21 cellular contexts compared by ENCODE assay signal in the genomic region with DNA sequence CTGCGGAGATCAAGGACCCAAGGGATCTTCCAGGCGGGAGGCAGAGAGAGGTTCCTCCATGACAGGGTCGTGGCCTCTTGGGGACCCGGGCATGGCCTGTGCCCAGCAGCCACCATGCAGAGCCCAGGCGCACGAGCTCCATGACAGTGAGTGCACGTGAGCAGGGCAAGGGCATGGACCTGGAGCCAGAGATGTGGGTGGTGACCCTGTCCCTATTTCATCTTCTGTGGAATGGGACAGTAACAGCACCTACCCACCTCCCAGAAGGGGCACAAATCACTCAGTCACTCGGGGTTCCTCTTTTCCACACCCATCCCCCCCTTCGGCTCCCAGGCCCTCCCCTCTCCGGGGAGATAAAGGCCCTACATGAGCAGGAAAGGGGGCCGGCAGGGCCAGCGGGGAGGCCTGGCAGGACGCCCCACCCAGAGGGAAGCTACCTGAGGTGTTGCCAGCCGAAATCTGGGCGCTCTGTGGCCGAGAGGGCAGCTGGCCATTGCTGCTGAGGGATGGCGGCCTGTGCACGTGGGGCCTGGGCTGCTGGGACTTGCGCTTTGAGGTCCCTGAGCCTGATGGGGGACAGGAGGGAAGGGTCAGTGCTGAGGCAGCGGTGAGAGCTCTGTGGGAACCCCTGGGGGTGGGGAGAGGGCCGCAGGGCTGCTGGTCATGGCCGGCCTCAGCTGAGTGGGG. TPM values are rescaled to one million over a fixed set of nuclear protein-coding genes. Genes with fewer than 3 reads are reported as not detected.
DNase-seq lines count a peak whose midpoint lies in the region; ATAC-seq, FAIRE-seq and TF ChIP-seq lines count a peak whose summit lies in the region.
"Had no signal": no experiment of that assay in that cellular context is flagged by ENCODE, and none has a peak within 500 bp of the region (broad histone marks: within the 10 kb centered on the region; RNA-seq: fewer than 3 reads in every experiment).

No MANE protein-coding gene starts in this region.

- peaks cover 5% of the 10 kb centered on the region for H3K27me3 Mint-ChIP-seq in activated naive CD4-positive, alpha-beta T cell treated with anti-CD3 and anti-CD28 coated beads, Interleukin-2, amount 10 ng/mL, durations not matched to agents 7 days and 5 days
- H3K27me3 Mint-ChIP-seq: activated naive CD4-positive, alpha-beta T cell treated with anti-CD3 and anti-CD28 coated beads, Interleukin-2, amount 50 U/mL, for 24 hours had no signal

- POLR2A ChIA-PET in GM12878 (lab: Charles Lee): interaction anchor here (0.6 to 17.9 kb wide), 4 partner anchors 13 to 272 kb away, joined by 3 to 427 read pairs (median 43); partner anchors contain the start of gene UBALD2

- H3K4me2 ChIP-seq in GM12878 (ENCODE audit: control insufficient read depth, insufficient read depth): no peak overlapping the region
- no peak overlapping the region for H3K4me2 ChIP-seq in trophoblast cell (ENCODE audit: low read length)

- CTCF ChIA-PET in activated naive CD4-positive, alpha-beta T cell treated with anti-CD3 and anti-CD28 coated beads, Interleukin-2, amount 10 ng/mL, durations not matched to agents 7 days and 5 days (lab: Charles Lee): interaction anchor here (0.7 to 4.5 kb wide), 6 partner anchors 30 to 156 kb away, joined by 3 to 26 read pairs (median 4); no protein-coding TSS in a partner anchor
- CTCF ChIA-PET in GM12878 (lab: Yijun Ruan, JAX): interaction anchor here (0.6 to 10.6 kb wide), 7 partner anchors 24 to 337 kb away, joined by 3 to 160 read pairs (median 4); no protein-coding TSS in a partner anchor

- peak overlapping the region; percentile 32 for H4K8ac ChIP-seq in trophoblast cell (ENCODE audit: low read depth, low read length)

- H2AFZ ChIP-seq in GM12878 (ENCODE audit: control insufficient read depth, low read depth, low read length) (no peak overlapping the region), trophoblast cell (ENCODE audit: insufficient read depth, low read length, poor library complexity) (no peak overlapping the region)

- H2BK12ac ChIP-seq in trophoblast cell (ENCODE audit: low read length): peak overlapping the region; percentile 4

- H3K9me3 ChIP-seq in GM12878 (replicated peaks; ENCODE audit: control insufficient read depth, insufficient read depth, low read length) (no peaks in the 10 kb centered on the region), trophoblast cell (ENCODE audit: insufficient read depth, low read depth, low read length) (no peaks in the 10 kb centered on the region)
- H3K9me3 ChIP-seq: body of pancreas, left ventricle myocardium inferior, mucosa of descending colon, tibial nerve had no signal

- TF ChIP-seq CTCF in GM12878 (IDR thresholded peaks at IDR 0.05 in 2 of 3, conservative IDR thresholded peaks at IDR 0.05 in 1 of 3; ENCODE audit: control insufficient read depth in 2 of 3, extremely low read depth in 1 of 3, insufficient read depth in 1 of 3, low read depth in 3 of 3, low read length in 3 of 3): no peak

- ATAC-seq in GM12878 (no peak), GM18517 (IDR thresholded peaks at IDR 0.05; ENCODE audit: unreplicated experiment) (no peak), GM21723 (IDR thresholded peaks at IDR 0.05; ENCODE audit: unreplicated experiment) (no peak), GM21526 (IDR thresholded peaks at IDR 0.05; ENCODE audit: low FRiP score, unreplicated experiment) (no peak)
- ATAC-seq: body of pancreas, mucosa of descending colon had no signal

- H3K36me3 ChIP-seq in GM12878 (ENCODE audit: control insufficient read depth in 2 of 2, insufficient read depth in 2 of 2, low read length in 1 of 2) (no peaks in the 10 kb centered on the region; a peak in 1 of 4 replicates), trophoblast cell (ENCODE audit: control insufficient read depth in 1 of 2, insufficient read depth in 2 of 2, low read length in 2 of 2) (peaks cover 4 to 7% of the 10 kb centered on the region in 2 experiments)

- H3K9me3 Mint-ChIP-seq in activated naive CD4-positive, alpha-beta T cell treated with anti-CD3 and anti-CD28 coated beads, Interleukin-2, amount 10 ng/mL, durations not matched to agents 7 days and 5 days: no peaks in the 10 kb centered on the region
- H3K9me3 Mint-ChIP-seq: activated naive CD4-positive, alpha-beta T cell treated with anti-CD3 and anti-CD28 coated beads, Interleukin-2, amount 50 U/mL, for 24 hours; H9 had no signal

- H3K27ac Mint-ChIP-seq in activated naive CD4-positive, alpha-beta T cell treated with anti-CD3 and anti-CD28 coated beads, Interleukin-2, amount 10 ng/mL, durations not matched to agents 7 days and 5 days: peak overlapping the region; percentile 64
- H3K27ac Mint-ChIP-seq: H9 had no signal

- peak overlapping the region; percentile 69 for H3K14ac ChIP-seq in trophoblast cell (ENCODE audit: low read length)

- H2BK5ac ChIP-seq in trophoblast cell (ENCODE audit: low read depth, low read length, poor library complexity): peak overlapping the region; percentile 25

- peak overlapping the region; percentile 81 for H4K91ac ChIP-seq in trophoblast cell (ENCODE audit: low read depth, low read length)

- H3K79me2 ChIP-seq in GM12878 (ENCODE audit: control insufficient read depth, insufficient read depth, low read length): peaks cover 19% of the 10 kb centered on the region
- H3K79me2 ChIP-seq in trophoblast cell (ENCODE audit: control insufficient read depth, insufficient read depth, low read length, poor library complexity): no peaks in the 10 kb centered on the region

- H2BK120ac ChIP-seq in trophoblast cell (ENCODE audit: insufficient read depth, low read length, poor library complexity): peak overlapping the region; percentile 79

- H3K4me1 Mint-ChIP-seq in activated naive CD4-positive, alpha-beta T cell treated with anti-CD3 and anti-CD28 coated beads, Interleukin-2, amount 10 ng/mL, durations not matched to agents 7 days and 5 days: peaks cover 52% of the 10 kb centered on the region

- TF ChIP-seq EP300 in GM12878 (IDR thresholded peaks at IDR 0.05; ENCODE audit: borderline replicate concordance in 1 of 2, control insufficient read depth in 1 of 2, low read depth in 2 of 2, low read length in 2 of 2): no peak

- in situ Hi-C loops in GM12878 (cut with MboI): no loop called here

- H4K12ac ChIP-seq in trophoblast cell (ENCODE audit: low read depth, low read length): no peak overlapping the region

- no peaks in the 10 kb centered on the region for H4K20me1 ChIP-seq in GM12878 (ENCODE audit: control insufficient read depth, insufficient read depth)

- no peak overlapping the region for H3K4me3 ChIP-seq in GM12878
- no peak overlapping the region for H3K4me3 ChIP-seq in trophoblast cell (ENCODE audit: low read depth, low read length)
- H3K4me3 ChIP-seq: body of pancreas, left ventricle myocardium inferior, mucosa of descending colon, SJSA1, tibial nerve had no signal

- peaks cover 31% of the 10 kb centered on the region for H3K4me1 ChIP-seq in GM12878 (ENCODE audit: control insufficient read depth, insufficient read depth, low read length)
- peaks cover 23 to 40% of the 10 kb centered on the region in 2 experiments for H3K4me1 ChIP-seq in trophoblast cell (ENCODE audit: control insufficient read depth in 1 of 2, insufficient read depth in 2 of 2, low read length in 2 of 2)

- no TSS peak for BruUV-seq in GM12878 (replicated peaks; lab: Mats Ljungman, UMichigan)

- no peak overlapping the region for H3K23ac ChIP-seq in trophoblast cell (ENCODE audit: low read length)

- peaks cover 19% of the 10 kb centered on the region for H3K79me1 ChIP-seq in trophoblast cell (ENCODE audit: low read length)

- intact Hi-C loops in GM12878 (cut with micrococcal nuclease; ENCODE audit: unreplicated experiment): no loop called here

- peaks cover 13% of the 10 kb centered on the region for H3K36me3 Mint-ChIP-seq in activated naive CD4-positive, alpha-beta T cell treated with anti-CD3 and anti-CD28 coated beads, Interleukin-2, amount 10 ng/mL, durations not matched to agents 7 days and 5 days
- H3K36me3 Mint-ChIP-seq: activated naive CD4-positive, alpha-beta T cell treated with anti-CD3 and anti-CD28 coated beads, Interleukin-2, amount 50 U/mL, for 24 hours had no signal

- RAD21 ChIA-PET in GM12878 (lab: Charles Lee; ENCODE audit: unreplicated experiment): interaction anchor here (0.6 to 18.5 kb wide), 5 partner anchors 9 to 152 kb away, joined by 3 to 419 read pairs (median 46); partner anchors contain the start of gene UBALD2

- H3K4me3 Mint-ChIP-seq in activated naive CD4-positive, alpha-beta T cell treated with anti-CD3 and anti-CD28 coated beads, Interleukin-2, amount 10 ng/mL, durations not matched to agents 7 days and 5 days: no peak overlapping the region
- H3K4me3 Mint-ChIP-seq: activated naive CD4-positive, alpha-beta T cell treated with anti-CD3 and anti-CD28 coated beads, Interleukin-2, amount 50 U/mL, for 24 hours; H9 had no signal

- no peak for TF ChIP-seq RAD21 in GM12878 (IDR thresholded peaks at IDR 0.05; ENCODE audit: insufficient read depth, low read depth, low read length)

- H3K27ac ChIP-seq in GM12878 (ENCODE audit: control insufficient read depth, insufficient read depth): no peak overlapping the region
- no peak overlapping the region for H3K27ac ChIP-seq in trophoblast cell (ENCODE audit: low read depth, low read length)
- H3K27ac ChIP-seq: body of pancreas, left ventricle myocardium inferior, SJSA1 had no signal

- H3K9ac ChIP-seq in GM12878 (ENCODE audit: control insufficient read depth, insufficient read depth, low read length) (no peak overlapping the region), trophoblast cell (ENCODE audit: low read length) (no peak overlapping the region)

- H3K27me3 ChIP-seq in GM12878 (replicated peaks in 1 of 2; ENCODE audit: control insufficient read depth in 2 of 2, insufficient read depth in 2 of 2, low read length in 1 of 2) (no peaks in the 10 kb centered on the region), trophoblast cell (ENCODE audit: insufficient read depth, low read length) (no peaks in the 10 kb centered on the region)
- H3K27me3 ChIP-seq: body of pancreas, SJSA1, tibial nerve had no signal

- SMC1A ChIA-PET in GM12878 (lab: Charles Lee; ENCODE audit: uncharacterized antibody, unreplicated experiment): interaction anchor here (0.9 to 10.2 kb wide), 7 partner anchors 14 to 256 kb away, joined by 3 to 152 read pairs (median 12); partner anchors contain the start of gene UBALD2

- TF ChIP-seq POLR2A in GM12892 (IDR thresholded peaks at IDR 0.05; ENCODE audit: low read depth, low read length) (no peak), GM12878 (IDR thresholded peaks at IDR 0.05; ENCODE audit: low read depth, low read length) (peak; percentile 11; the same call in 1 of the 2 replicates)

- FAIRE-seq in GM12892 (lab: Jason Lieb, UNC) (peak; percentile 67), GM12878 (lab: Jason Lieb, UNC) (no peak)

- peak overlapping the region; percentile 50 for H3K18ac ChIP-seq in trophoblast cell (ENCODE audit: low read length)

- H3K4ac ChIP-seq in trophoblast cell (ENCODE audit: low read depth, low read length): peak overlapping the region; percentile 16

- peak overlapping the region; percentile 85 for H2AK5ac ChIP-seq in trophoblast cell (ENCODE audit: low read length)

- 60% methylated on average over 22 of the region's 22 CpGs for WGBS in GM12878 (ENCODE audit: insufficient coverage, insufficient replicate concordance, low lambda C conversion rate, missing lambda C conversion rate)
- no CpG with 5 or more reads among the region's 22 CpGs for WGBS in trophoblast cell (ENCODE audit: extremely low coverage, insufficient coverage, insufficient read length)

- peak; percentile 38 for DNase-seq in activated naive CD4-positive, alpha-beta T cell treated with anti-CD3 and anti-CD28 coated beads, Interleukin-2, amount 10 ng/mL, durations not matched to agents 7 days and 5 days
- DNase-seq in activated naive CD4-positive, alpha-beta T cell treated with anti-CD3 and anti-CD28 coated beads, Interleukin-2, amount 50 U/mL, for 16 hours: no peak
- DNase-seq in GM12892 (ENCODE audit: insufficient read length) (no peak), GM12878 (ENCODE audit: low read depth, low spot score) (no peak), trophoblast cell (no peak)
- DNase-seq: activated CD4-positive, CD25-positive, alpha-beta regulatory T cell; body of pancreas; COR-L47; H9; left ventricle myocardium inferior; NCI-H1436; NCI-H2171 treated with DMSO at 0.1 percent for 48 hours; NCI-H748 treated with DMSO at 0.1 percent for 48 hours; T-helper 9 cell had no signal

RNA-seq across cellular contexts. Expression of gene UBALD2, which starts 10.4 kb away (rescaled TPM):
- 48.7 TPM for polyA plus RNA-seq in GM12892 (2012; ENCODE audit: missing spikeins)
- total RNA-seq in GM12878 (2013; cell fraction: nucleolus; rRNA removed): 10.7 and 18.0 TPM in 2 replicates
- total RNA-seq in GM12878 (2014; rRNA removed): 54.7 and 63.4 TPM in 2 replicates
- total RNA-seq in GM12878 (2014; rRNA removed; fragmentation: Illumina TruSeq; extraction: Trizol): 12.3 and 17.1 TPM in 2 replicates
- total RNA-seq in GM12878 (2021): 130 and 132 TPM in 2 replicates
- 44.7 TPM for polyA plus RNA-seq in GM12878 (2011; ENCODE audit: low read depth)
- polyA plus RNA-seq in GM12878 (2011; rRNA removed): 50.3 and 165 TPM in 2 replicates
- polyA plus RNA-seq in GM12878 (2011; cell fraction: cytosol; rRNA removed): 54.9 and 77.4 TPM in 2 replicates
- 56.6 and 64.5 TPM in 2 replicates for polyA plus RNA-seq in GM12878 (2011; cell fraction: nucleus; rRNA removed)
- polyA plus RNA-seq in GM12878 (2012): 98.6 and 132 TPM in 2 replicates
- polyA plus RNA-seq in GM12878 (2014; fragmentation: Illumina TruSeq; extraction: Trizol): 12.1 and 24.0 TPM in 2 replicates
- 10 to 100 TPM in 1 of 2 experiments, 1 to 10 TPM in 1; 4.4 to 16.4 TPM for polyA plus RNA-seq in GM12878 (2014; fragmentation: Nextera tagmentation; extraction: Ambion mirVana)
- polyA plus RNA-seq in GM12878 (2014; rRNA removed): 66.4 and 81.1 TPM in 2 replicates
- polyA plus RNA-seq in GM12878 (2016; fragmentation: Nextera tagmentation; extraction: Ambion mirVana): 1 to 10 TPM; 2.8 TPM
- polyA minus RNA-seq in GM12878 (2011; rRNA and poly(A)+ RNA removed): 24.4 and 40.4 TPM in 2 replicates
- polyA minus RNA-seq in GM12878 (2011; cell fraction: cytosol; rRNA and poly(A)+ RNA removed): 55.5 and 60.7 TPM in 2 replicates
- polyA minus RNA-seq in GM12878 (2011; cell fraction: nucleus; rRNA and poly(A)+ RNA removed): 18.3 and 30.3 TPM in 2 replicates
- polyA plus RNA-seq in trophoblast cell (2013): 277 and 287 TPM in 2 replicates

RNA-seq across cellular contexts. Expression of gene QRICH2, which starts 32.6 kb away (rescaled TPM):
- 0.42 TPM for polyA plus RNA-seq in GM12892 (2012; ENCODE audit: missing spikeins)
- total RNA-seq in GM12878 (2013; cell fraction: nucleolus; rRNA removed): 1.3 and 1.8 TPM in 2 replicates
- 0.23 and 0.27 TPM in 2 replicates for total RNA-seq in GM12878 (2014; rRNA removed)
- total RNA-seq in GM12878 (2014; rRNA removed; fragmentation: Illumina TruSeq; extraction: Trizol): 0.18 and 0.27 TPM in 2 replicates
- total RNA-seq in GM12878 (2021): 0.35 and 0.72 TPM in 2 replicates
- polyA plus RNA-seq in GM12878 (2011; ENCODE audit: low read depth): 0.17 TPM
- 0.07 and 0.15 TPM in 2 replicates for polyA plus RNA-seq in GM12878 (2011; rRNA removed)
- 0.22 and 0.28 TPM in 2 replicates for polyA plus RNA-seq in GM12878 (2011; cell fraction: cytosol; rRNA removed)
- polyA plus RNA-seq in GM12878 (2011; cell fraction: nucleus; rRNA removed): 0.73 and 0.76 TPM in 2 replicates
- polyA plus RNA-seq in GM12878 (2012): 0.27 and 0.32 TPM in 2 replicates
- 0.12 TPM in 1 of 2 replicates, not detected in the other for polyA plus RNA-seq in GM12878 (2014; fragmentation: Illumina TruSeq; extraction: Trizol)
- under 1 TPM; 0.04 to 0.05 TPM for polyA plus RNA-seq in GM12878 (2014; fragmentation: Nextera tagmentation; extraction: Ambion mirVana)
- polyA plus RNA-seq in GM12878 (2014; rRNA removed): 0.44 and 0.58 TPM in 2 replicates
- under 1 TPM; 0.51 to 0.54 TPM for polyA plus RNA-seq in GM12878 (2016; fragmentation: Nextera tagmentation; extraction: Ambion mirVana)
- polyA minus RNA-seq in GM12878 (2011; rRNA and poly(A)+ RNA removed): 1.4 and 1.8 TPM in 2 replicates
- polyA minus RNA-seq in GM12878 (2011; cell fraction: cytosol; rRNA and poly(A)+ RNA removed): 0.31 TPM in 1 of 2 replicates, not detected in the other
- 0.36 and 1.1 TPM in 2 replicates for polyA minus RNA-seq in GM12878 (2011; cell fraction: nucleus; rRNA and poly(A)+ RNA removed)
- polyA plus RNA-seq in trophoblast cell (2013): 0.69 and 1.00 TPM in 2 replicates

RNA-seq across cellular contexts. Expression of gene RNF157, which starts 35.2 kb away (rescaled TPM):
- 4.6 TPM for polyA plus RNA-seq in GM12892 (2012; ENCODE audit: missing spikeins)
- total RNA-seq in GM12878 (2013; cell fraction: nucleolus; rRNA removed): 1.4 and 2.8 TPM in 2 replicates
- 9.7 and 10.4 TPM in 2 replicates for total RNA-seq in GM12878 (2014; rRNA removed)
- total RNA-seq in GM12878 (2014; rRNA removed; fragmentation: Illumina TruSeq; extraction: Trizol): 10.4 and 11.8 TPM in 2 replicates
- total RNA-seq in GM12878 (2021): 14.8 and 17.9 TPM in 2 replicates
- polyA plus RNA-seq in GM12878 (2011; ENCODE audit: low read depth): 5.8 TPM
- 6.0 and 7.3 TPM in 2 replicates for polyA plus RNA-seq in GM12878 (2011; rRNA removed)
- 7.3 and 8.6 TPM in 2 replicates for polyA plus RNA-seq in GM12878 (2011; cell fraction: cytosol; rRNA removed)
- polyA plus RNA-seq in GM12878 (2011; cell fraction: nucleus; rRNA removed): 3.7 and 4.7 TPM in 2 replicates
- 6.4 and 8.4 TPM in 2 replicates for polyA plus RNA-seq in GM12878 (2012)
- polyA plus RNA-seq in GM12878 (2014; fragmentation: Illumina TruSeq; extraction: Trizol): 14.1 and 15.9 TPM in 2 replicates
- polyA plus RNA-seq in GM12878 (2014; fragmentation: Nextera tagmentation; extraction: Ambion mirVana): 1 to 10 TPM; 5.2 to 9.5 TPM
- polyA plus RNA-seq in GM12878 (2014; rRNA removed): 12.1 and 12.3 TPM in 2 replicates
- polyA plus RNA-seq in GM12878 (2016; fragmentation: Nextera tagmentation; extraction: Ambion mirVana): 1 to 10 TPM; 1.4 to 3.4 TPM
- 6.6 and 10.4 TPM in 2 replicates for polyA minus RNA-seq in GM12878 (2011; rRNA and poly(A)+ RNA removed)
- 3.1 and 4.8 TPM in 2 replicates for polyA minus RNA-seq in GM12878 (2011; cell fraction: cytosol; rRNA and poly(A)+ RNA removed)
- 2.5 and 6.2 TPM in 2 replicates for polyA minus RNA-seq in GM12878 (2011; cell fraction: nucleus; rRNA and poly(A)+ RNA removed)
- polyA plus RNA-seq in trophoblast cell (2013): 0.22 and 0.33 TPM in 2 replicates
